In the genomic region with DNA sequence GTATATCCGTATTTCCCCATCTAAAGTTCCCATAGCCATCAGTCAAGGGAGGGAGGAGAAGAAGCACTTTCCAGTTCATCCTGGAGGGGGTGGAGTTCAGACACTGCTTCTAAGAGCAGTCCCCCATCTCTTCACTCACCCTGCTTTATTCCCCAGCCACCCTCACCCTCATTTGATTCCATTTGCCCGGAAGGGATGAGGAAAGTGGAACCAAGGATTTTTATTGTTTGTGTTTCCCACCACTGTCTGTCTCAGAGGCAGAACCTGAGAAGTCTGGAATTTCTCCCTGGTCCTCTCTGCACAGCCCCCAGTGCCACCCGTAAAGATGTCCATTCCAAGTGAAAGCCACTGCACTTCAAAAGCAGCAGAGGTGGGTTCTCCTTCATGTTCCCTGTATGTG, we compare ENCODE assay signal across 8 cellular contexts.
A peak's percentile ranks its signal among the peaks of the same experiment; 100 is the strongest.
DNase-seq lines count a peak whose midpoint lies in the region; ATAC-seq, FAIRE-seq and TF ChIP-seq lines count a peak whose summit lies in the region.

No MANE protein-coding gene starts in this region.

- H3K9me3 ChIP-seq in Caco-2, result no peaks in the 10 kb centered on the region
- no peaks in the 10 kb centered on the region for H3K9me3 ChIP-seq in esophagus squamous epithelium
- H3K9me3 ChIP-seq in aorta (ENCODE audit: control insufficient read depth, low read length), result no peaks in the 10 kb centered on the region

- peaks cover 6% of the 10 kb centered on the region for H3K36me3 Mint-ChIP-seq in Caco-2 (ENCODE audit: insufficient read depth, unreplicated experiment)
- no peaks in the 10 kb centered on the region for H3K36me3 Mint-ChIP-seq in progenitor cell of endocrine pancreas (ENCODE audit: insufficient read depth)

- no peaks in the 10 kb centered on the region for H3K27me3 ChIP-seq in Caco-2 (replicated peaks; ENCODE audit: control insufficient read depth, insufficient read depth, low read length)
- no peaks in the 10 kb centered on the region for H3K27me3 ChIP-seq in esophagus squamous epithelium
- H3K27me3 ChIP-seq in aorta (ENCODE audit: control insufficient read depth in 1 of 2, insufficient read depth in 2 of 2, low read length in 1 of 2), result no peaks in the 10 kb centered on the region

- 45 to 56% methylated on average over 2 of the region's 3 CpGs for WGBS in esophagus squamous epithelium, 2 donors
- 89% methylated on average over 3 of the region's 3 CpGs for WGBS in aorta, 2 donors

- peak overlapping the region; percentile 87 to 92 (median 88) for H3K27ac ChIP-seq in esophagus squamous epithelium
- H3K27ac ChIP-seq in aorta (ENCODE audit: low read depth in 1 of 2, low read length in 2 of 2), result peak overlapping the region in 1 of 2 donors; percentile 61

- H3K36me3 ChIP-seq in Caco-2 (ENCODE audit: control insufficient read depth, insufficient read depth, low read length) (no peaks in the 10 kb centered on the region), esophagus squamous epithelium (no peaks in the 10 kb centered on the region), aorta (ENCODE audit: control insufficient read depth in 1 of 2, insufficient read depth in 2 of 2, low read length in 1 of 2) (no peaks in the 10 kb centered on the region)

- CTCF ChIA-PET in Caco-2 (lab: Charles Lee), result interaction anchor here (0.6 to 2.8 kb wide), 5 partner anchors 20 to 1293 kb away, joined by 3 to 18 read pairs (median 4); no protein-coding TSS in a partner anchor

- H3K9me3 Mint-ChIP-seq in Caco-2 (ENCODE audit: unreplicated experiment) (no peaks in the 10 kb centered on the region), progenitor cell of endocrine pancreas (ENCODE audit: low read depth) (no peaks in the 10 kb centered on the region)

- H3K4me1 Mint-ChIP-seq in Caco-2 (ENCODE audit: low read depth, unreplicated experiment) (peaks cover 33% of the 10 kb centered on the region), progenitor cell of endocrine pancreas (ENCODE audit: low read depth) (peaks cover 24% of the 10 kb centered on the region)

- FAIRE-seq in RCC 7860 (lab: Jason Lieb, UNC), result no peak

- H3K27ac Mint-ChIP-seq in Caco-2 (ENCODE audit: unreplicated experiment) (peak overlapping the region; percentile 94), progenitor cell of endocrine pancreas (peak overlapping the region; percentile 45)

- H3K4me3 Mint-ChIP-seq in Caco-2 (ENCODE audit: unreplicated experiment) (no peak overlapping the region), progenitor cell of endocrine pancreas (ENCODE audit: low read depth) (no peak overlapping the region)

- H3K27me3 Mint-ChIP-seq in Caco-2 (ENCODE audit: insufficient read depth, unreplicated experiment) (no peaks in the 10 kb centered on the region), progenitor cell of endocrine pancreas (no peaks in the 10 kb centered on the region)

- DNase-seq in Caco-2 (peak in 1 of 2 experiments; percentile 34), RCC 7860 (ENCODE audit: low spot score) (peak; percentile 51), esophagus squamous epithelium (lab: John Stamatoyannopoulos, UW) (no peak), progenitor cell of endocrine pancreas (ENCODE audit: low spot score, unreplicated experiment) (no peak), NOMO-1 treated with DMSO at 0.1 percent for 48 hours (lab: John Stamatoyannopoulos, UW; ENCODE audit: unreplicated experiment) (no peak), aorta (no peak), erythroblast (lab: John Stamatoyannopoulos, UW) (no peak)

- intact Hi-C loops in Caco-2 (cut with micrococcal nuclease; ENCODE audit: unreplicated experiment), result loop anchor here (2.0 to 5.0 kb wide), 3 partner anchors 20 to 156 kb away; no protein-coding TSS in a partner anchor
- intact Hi-C loops in esophagus squamous epithelium (cut with DNase I), result no loop called here
- intact Hi-C loops in aorta (cut with DNase I), result loop anchor here (5.0 to 10.0 kb wide), 2 partner anchors 84 to 134 kb away; partner anchors contain the start of gene HIF1A (in 1 of the 2)

- ATAC-seq in aorta (ENCODE audit: low FRiP score) (no peak), GM21786 (IDR thresholded peaks at IDR 0.05; ENCODE audit: unreplicated experiment) (no peak)

- H3K4me3 ChIP-seq in Caco-2 (ENCODE audit: low read depth, low read length), result no peak overlapping the region
- no peak overlapping the region for H3K4me3 ChIP-seq in esophagus squamous epithelium
- no peak overlapping the region for H3K4me3 ChIP-seq in aorta (ENCODE audit: low read length in 2 of 2)

- no TSS peak for BruUV-seq in Caco-2 (replicated peaks; lab: Mats Ljungman, UMichigan)

- POLR2A ChIA-PET in Caco-2 (lab: Charles Lee), result no interaction called here

- TF ChIP-seq POLR2A in esophagus squamous epithelium (IDR thresholded peaks at IDR 0.05), result no peak
- TF ChIP-seq POLR2A in erythroblast (IDR thresholded peaks at IDR 0.05; ENCODE audit: low read length), result no peak

- TF ChIP-seq CTCF in Caco-2 (IDR thresholded peaks at IDR 0.05; ENCODE audit: insufficient read depth in 1 of 2, low read depth in 1 of 2, low read length in 1 of 2, severe bottlenecking in 1 of 2, unreplicated experiment in 1 of 2), result peak in 1 of 2 experiments; percentile 25
- TF ChIP-seq CTCF in esophagus squamous epithelium (IDR thresholded peaks at IDR 0.05), result no peak
- TF ChIP-seq CTCF in progenitor cell of endocrine pancreas (IDR thresholded peaks at IDR 0.05; ENCODE audit: unreplicated experiment), result no peak

- H3K4me1 ChIP-seq in Caco-2, result peaks cover 49% of the 10 kb centered on the region
- H3K4me1 ChIP-seq in esophagus squamous epithelium, result peaks cover 43 to 92% (median 67%) of the 10 kb centered on the region in 3 donors
- peaks cover 0 to 2% of the 10 kb centered on the region in 2 donors for H3K4me1 ChIP-seq in aorta (ENCODE audit: control insufficient read depth in 1 of 2, insufficient read depth in 2 of 2, low read length in 2 of 2)
